In genomic region chr12:7647071-7647470, GRCh38 we compare ENCODE assay signal across 26 cellular contexts. TPM values are rescaled to one million over a fixed set of nuclear protein-coding genes. Genes with fewer than 3 reads are reported as not detected.
A peak's percentile ranks its signal among the peaks of the same experiment; 100 is the strongest.
DNase-seq lines count a peak whose midpoint lies in the region; ATAC-seq, FAIRE-seq and TF ChIP-seq lines count a peak whose summit lies in the region.
"Had no signal": no experiment of that assay in that cellular context is flagged by ENCODE, and none has a peak within 500 bp of the region (broad histone marks: within the 10 kb centered on the region; RNA-seq: fewer than 3 reads in every experiment).

No MANE protein-coding gene starts in this region.

- ATAC-seq in activated T-cell treated with anti-CD3 and anti-CD28 coated beads, Interleukin-2, amount 50 U/mL, for 4 hours, result peak; percentile 84 to 86
- peak; percentile 79 for ATAC-seq in activated T-helper 17 cell treated with anti-CD3 and anti-CD28 coated beads, Interleukin-2, amount 50 U/mL, for 72 hours (replicated peaks)
- peak; percentile 88 for ATAC-seq in stimulated activated naive CD8-positive, alpha-beta T cell treated with anti-CD3 and anti-CD28 coated beads, Interleukin-15, amount 100 ng/mL, for 72 hours
- ATAC-seq in GM21381 (IDR thresholded peaks at IDR 0.05; ENCODE audit: unreplicated experiment), result no peak

- H3K27ac Mint-ChIP-seq in activated T-helper 17 cell treated with anti-CD3 and anti-CD28 coated beads, Interleukin-2, amount 50 U/mL, for 72 hours, result no peak overlapping the region
- no peak overlapping the region for H3K27ac Mint-ChIP-seq in stimulated activated naive CD8-positive, alpha-beta T cell treated with anti-CD3 and anti-CD28 coated beads, Interleukin-15, amount 100 ng/mL, for 72 hours
- H3K27ac Mint-ChIP-seq: CD4-positive, alpha-beta memory T cell; HFFc6 had no signal

- DNase-seq in activated T-cell treated with anti-CD3 and anti-CD28 coated beads, Interleukin-2, amount 50 U/mL, for 4 hours, result no peak
- no peak for DNase-seq in activated T-cell treated with anti-CD3 and anti-CD28 coated beads, Interleukin-2, amount 50 U/mL, for 48 hours
- DNase-seq in keratinocyte (ENCODE audit: low read depth, low spot score), result peak; percentile 13
- no peak for DNase-seq in stimulated activated naive CD8-positive, alpha-beta T cell treated with anti-CD3 and anti-CD28 coated beads, Interleukin-15, amount 100 ng/mL, for 72 hours
- no peak for DNase-seq in ovary
- DNase-seq: C1 segment of cervical spinal cord; CD4-positive, alpha-beta memory T cell; COR-L47; DMS53; HFFc6; MM.1S; NCI-H2029; NCI-H446; NCI-H524 treated with DMSO at 0.1 percent for 48 hours; NCI-H774; SIG-M5 had no signal

- H3K36me3 ChIP-seq in keratinocyte (ENCODE audit: control insufficient read depth in 2 of 2, extremely low read depth in 1 of 2, insufficient read depth in 2 of 2, low read length in 2 of 2), result no peaks in the 10 kb centered on the region
- H3K36me3 ChIP-seq in ovary, result no peaks in the 10 kb centered on the region
- H3K36me3 ChIP-seq: HAP-1 had no signal

- H3K4me1 Mint-ChIP-seq in activated T-cell treated with anti-CD3 and anti-CD28 coated beads, Interleukin-2, amount 50 U/mL, for 4 hours (ENCODE audit: low read depth), result no peaks in the 10 kb centered on the region
- H3K4me1 Mint-ChIP-seq in activated T-helper 17 cell treated with anti-CD3 and anti-CD28 coated beads, Interleukin-2, amount 50 U/mL, for 72 hours, result no peaks in the 10 kb centered on the region
- H3K4me1 Mint-ChIP-seq in stimulated activated naive CD8-positive, alpha-beta T cell treated with anti-CD3 and anti-CD28 coated beads, Interleukin-15, amount 100 ng/mL, for 72 hours, result no peaks in the 10 kb centered on the region

- H3K36me3 Mint-ChIP-seq in activated T-cell treated with anti-CD3 and anti-CD28 coated beads, Interleukin-2, amount 50 U/mL, for 4 hours (ENCODE audit: insufficient read depth), result no peaks in the 10 kb centered on the region
- no peaks in the 10 kb centered on the region for H3K36me3 Mint-ChIP-seq in activated T-helper 17 cell treated with anti-CD3 and anti-CD28 coated beads, Interleukin-2, amount 50 U/mL, for 72 hours (ENCODE audit: low read depth)
- H3K36me3 Mint-ChIP-seq: CD4-positive, alpha-beta memory T cell; IgD-negative memory B cell had no signal

- H3K4me2 ChIP-seq in keratinocyte (ENCODE audit: control insufficient read depth, extremely low read depth, insufficient read depth, low read depth, low read length), result no peak overlapping the region
- H3K4me2 ChIP-seq: KMS-11 had no signal

- H3K4me1 ChIP-seq in keratinocyte (ENCODE audit: control insufficient read depth, extremely low read depth, insufficient read depth, low read length) (peaks cover 4% of the 10 kb centered on the region), ovary (ENCODE audit: insufficient read depth) (no peaks in the 10 kb centered on the region)
- H3K4me1 ChIP-seq: HAP-1 had no signal

- H2AFZ ChIP-seq in keratinocyte (ENCODE audit: control insufficient read depth, low read length), result no peak overlapping the region

- no peaks in the 10 kb centered on the region for H3K9me1 ChIP-seq in keratinocyte (ENCODE audit: control insufficient read depth, extremely low read depth, insufficient read depth, low read length)

- H3K27ac ChIP-seq in keratinocyte (ENCODE audit: control insufficient read depth, insufficient read depth, low read length), result no peak overlapping the region
- no peak overlapping the region for H3K27ac ChIP-seq in ovary
- H3K27ac ChIP-seq: KMS-11 had no signal

- H3K27me3 Mint-ChIP-seq in activated T-cell treated with anti-CD3 and anti-CD28 coated beads, Interleukin-2, amount 50 U/mL, for 4 hours (ENCODE audit: low read depth), result peaks cover 4% of the 10 kb centered on the region
- H3K27me3 Mint-ChIP-seq in activated T-helper 17 cell treated with anti-CD3 and anti-CD28 coated beads, Interleukin-2, amount 50 U/mL, for 72 hours, result no peaks in the 10 kb centered on the region
- H3K27me3 Mint-ChIP-seq in stimulated activated naive CD8-positive, alpha-beta T cell treated with anti-CD3 and anti-CD28 coated beads, Interleukin-15, amount 100 ng/mL, for 72 hours, result no peaks in the 10 kb centered on the region

- no peak for TF ChIP-seq CTCF in keratinocyte (optimal IDR thresholded peaks at IDR 0.05 in 1 of 3, IDR thresholded peaks at IDR 0.05 in 1 of 3, conservative IDR thresholded peaks at IDR 0.05 in 1 of 3; ENCODE audit: extremely low read depth in 1 of 3, insufficient read depth in 2 of 3, low read length in 3 of 3)
- TF ChIP-seq CTCF in ovary (IDR thresholded peaks at IDR 0.05), result no peak

- WGBS in ovary, 3 donors, result 0 to 14% (median 2%) methylated on average over 1 of the region's 1 CpG

- dilution Hi-C loops in keratinocyte (cut with MboI; ENCODE audit: extremely low pct_ligation_motif_present, low sequenced_read_pairs), result no loop called here

- H3K4me3 ChIP-seq in keratinocyte (ENCODE audit: control insufficient read depth in 2 of 3, extremely low read depth in 1 of 3, insufficient read depth in 2 of 3, low read depth in 1 of 3, low read length in 3 of 3) (no peak overlapping the region), ovary (no peak overlapping the region)
- H3K4me3 ChIP-seq: GM23338, HAP-1 had no signal

- no peak for FAIRE-seq in keratinocyte (lab: Jason Lieb, UNC)
- FAIRE-seq: RCC 7860 had no signal

- no peaks in the 10 kb centered on the region for H4K20me1 ChIP-seq in keratinocyte (ENCODE audit: control insufficient read depth, extremely low read depth, insufficient read depth, low read length)

- intact Hi-C loops in ovary (cut with DNase I), result no loop called here

- no peak overlapping the region for H3K9ac ChIP-seq in keratinocyte (ENCODE audit: control insufficient read depth, extremely low read depth, insufficient read depth, low read length)
- H3K9ac ChIP-seq: KMS-11 had no signal

- no peaks in the 10 kb centered on the region for H3K9me3 ChIP-seq in keratinocyte (ENCODE audit: control insufficient read depth, low read depth, low read length)
- H3K9me3 ChIP-seq in ovary, result no peaks in the 10 kb centered on the region
- H3K9me3 ChIP-seq: HAP-1 had no signal

- TF ChIP-seq EP300 in ovary (IDR thresholded peaks at IDR 0.05), result no peak

- H3K27me3 ChIP-seq in keratinocyte (ENCODE audit: control insufficient read depth, extremely low read depth, insufficient read depth, low read length), result no peaks in the 10 kb centered on the region
- H3K27me3 ChIP-seq in ovary, result no peaks in the 10 kb centered on the region

- no peaks in the 10 kb centered on the region for H3K79me2 ChIP-seq in keratinocyte (ENCODE audit: control insufficient read depth, insufficient read depth, low read length)

- no peaks in the 10 kb centered on the region for H3K9me3 Mint-ChIP-seq in activated T-cell treated with anti-CD3 and anti-CD28 coated beads, Interleukin-2, amount 50 U/mL, for 4 hours
- no peaks in the 10 kb centered on the region for H3K9me3 Mint-ChIP-seq in activated T-helper 17 cell treated with anti-CD3 and anti-CD28 coated beads, Interleukin-2, amount 50 U/mL, for 72 hours
- no peaks in the 10 kb centered on the region for H3K9me3 Mint-ChIP-seq in stimulated activated naive CD8-positive, alpha-beta T cell treated with anti-CD3 and anti-CD28 coated beads, Interleukin-15, amount 100 ng/mL, for 72 hours
- H3K9me3 Mint-ChIP-seq: CD4-positive, alpha-beta memory T cell; GM23338; HFFc6; IgD-negative memory B cell had no signal

- no peak overlapping the region for H3K4me3 Mint-ChIP-seq in activated T-cell treated with anti-CD3 and anti-CD28 coated beads, Interleukin-2, amount 50 U/mL, for 4 hours
- no peak overlapping the region for H3K4me3 Mint-ChIP-seq in activated T-helper 17 cell treated with anti-CD3 and anti-CD28 coated beads, Interleukin-2, amount 50 U/mL, for 72 hours
- no peak overlapping the region for H3K4me3 Mint-ChIP-seq in stimulated activated naive CD8-positive, alpha-beta T cell treated with anti-CD3 and anti-CD28 coated beads, Interleukin-15, amount 100 ng/mL, for 72 hours
- H3K4me3 Mint-ChIP-seq: CD4-positive, alpha-beta memory T cell; GM23338; HFFc6 had no signal

- TF ChIP-seq POLR2A in ovary (IDR thresholded peaks at IDR 0.05), result no peak

RNA-seq across cellular contexts. Expression of gene APOBEC1, which starts 18.6 kb away (rescaled TPM):
- not detected for total RNA-seq in activated T-cell treated with anti-CD3 and anti-CD28 coated beads, Interleukin-2, amount 50 U/mL, for 4 hours
- not detected for total RNA-seq in activated T-helper 17 cell treated with anti-CD3 and anti-CD28 coated beads, Interleukin-2, amount 50 U/mL, for 72 hours
- polyA plus RNA-seq in keratinocyte (not detected in 3 replicates), ovary (not detected)
- not detected for polyA plus RNA-seq in keratinocyte (2011; ENCODE audit: low read depth)
- not detected in 2 replicates for polyA plus RNA-seq in keratinocyte (2011; cell fraction: cytosol; rRNA removed)
- polyA plus RNA-seq in keratinocyte (2011; cell fraction: nucleus; rRNA removed), result not detected in 2 replicates
- polyA plus RNA-seq in keratinocyte (2012; ENCODE audit: low replicate concordance), result not detected in 2 replicates
- polyA minus RNA-seq in keratinocyte, result not detected in 3 replicates
- polyA minus RNA-seq in keratinocyte (2011; cell fraction: cytosol; rRNA and poly(A)+ RNA removed), result not detected
- not detected in 2 replicates for polyA minus RNA-seq in keratinocyte (2011; cell fraction: nucleus; rRNA and poly(A)+ RNA removed)
- not detected for total RNA-seq in ovary
- total RNA-seq: A673; CD4-positive, alpha-beta memory T cell; Daoy; G401; GM23338; HFFc6 had no signal
- polyA plus RNA-seq: CD4-positive, alpha-beta memory T cell; GM23338; IgD-negative memory B cell had no signal

RNA-seq across cellular contexts. Expression of gene GDF3, which starts 48.5 kb away (rescaled TPM):
- not detected for total RNA-seq in activated T-cell treated with anti-CD3 and anti-CD28 coated beads, Interleukin-2, amount 50 U/mL, for 4 hours
- not detected for total RNA-seq in activated T-helper 17 cell treated with anti-CD3 and anti-CD28 coated beads, Interleukin-2, amount 50 U/mL, for 72 hours
- not detected in 3 replicates for polyA plus RNA-seq in keratinocyte
- polyA plus RNA-seq in keratinocyte (2011; ENCODE audit: low read depth), result not detected
- polyA plus RNA-seq in keratinocyte (2011; cell fraction: cytosol; rRNA removed), result not detected in 2 replicates
- not detected in 2 replicates for polyA plus RNA-seq in keratinocyte (2011; cell fraction: nucleus; rRNA removed)
- polyA plus RNA-seq in keratinocyte (2012; ENCODE audit: low replicate concordance), result not detected in 2 replicates
- not detected in 3 replicates for polyA minus RNA-seq in keratinocyte
- not detected for polyA minus RNA-seq in keratinocyte (2011; cell fraction: cytosol; rRNA and poly(A)+ RNA removed)
- polyA minus RNA-seq in keratinocyte (2011; cell fraction: nucleus; rRNA and poly(A)+ RNA removed), result not detected in 2 replicates
- total RNA-seq in ovary, result under 1 TPM in 4 of 7 donors, not detected in 3; 0.23 to 0.35 (median 0.24) TPM
- polyA plus RNA-seq in ovary, result 1 to 10 TPM in 1 of 2 donors, under 1 TPM in 1; 0.75 to 1.0 TPM
- total RNA-seq: A673; CD4-positive, alpha-beta memory T cell; Daoy; G401; HFFc6 had no signal
- polyA plus RNA-seq: CD4-positive, alpha-beta memory T cell; IgD-negative memory B cell had no signal
